ENCODE assay signal across 5 cellular contexts in the genomic region with DNA sequence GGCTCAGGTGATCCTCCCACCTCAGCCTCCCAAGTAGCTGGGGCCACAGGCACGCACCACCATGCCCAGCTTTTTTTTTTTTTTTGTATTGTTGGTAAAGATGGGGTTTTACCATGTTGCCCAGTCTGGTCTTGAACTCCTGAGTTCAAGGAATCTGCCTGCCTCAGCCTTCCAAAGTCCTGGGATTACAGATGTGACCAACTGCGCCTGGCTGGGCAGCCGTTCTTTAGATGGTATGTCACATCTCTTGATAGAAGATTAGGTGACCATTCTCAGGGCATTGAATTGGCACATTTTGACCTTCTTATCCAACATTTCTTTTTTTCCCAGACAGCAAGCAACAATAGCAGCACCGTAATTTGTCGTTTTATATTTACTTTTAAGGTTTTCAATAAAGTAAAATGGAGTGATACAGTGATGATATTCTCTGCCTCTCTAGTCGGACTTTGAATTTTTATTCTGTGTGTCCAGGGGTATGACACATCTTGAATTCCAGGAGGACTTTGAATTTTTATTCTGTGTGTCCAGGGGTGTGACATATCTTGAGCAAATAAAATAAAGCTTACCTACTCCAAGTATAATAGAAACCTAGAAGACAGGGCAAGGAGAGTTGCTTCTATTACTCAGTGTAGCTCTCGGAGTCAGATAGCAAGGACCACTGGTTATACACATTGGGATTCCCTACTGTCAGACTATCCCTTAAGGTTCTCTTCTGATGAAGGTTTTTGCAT.
DNase-seq lines count a peak whose midpoint lies in the region; ATAC-seq, FAIRE-seq and TF ChIP-seq lines count a peak whose summit lies in the region.
"Not testable (repeated sequence)": the region's sequence is repeated elsewhere in the genome, so short reads cannot be mapped to it uniquely, and the experiment has no call there.

No MANE protein-coding gene starts in this region.

- H4K20me1 ChIP-seq in PC-3 (ENCODE audit: low read length): not testable (repeated sequence)

- not testable (repeated sequence) for H3K27ac ChIP-seq in A549
- peak overlapping the region; percentile 46; the same call in 1 of the 2 replicates for H3K27ac ChIP-seq in PC-3 (ENCODE audit: low read length)

- TF ChIP-seq RAD21 in A549 (conservative IDR thresholded peaks at IDR 0.05 in 1 of 2, IDR thresholded peaks at IDR 0.05 in 1 of 2): not testable (repeated sequence)

- TF ChIP-seq CTCF in A549 (IDR thresholded peaks at IDR 0.05); PC-3 (conservative IDR thresholded peaks at IDR 0.05; ENCODE audit: low read depth, low read length); mucosa of descending colon (IDR thresholded peaks at IDR 0.05): not testable (repeated sequence)

- not testable (repeated sequence) for H2AFZ ChIP-seq in PC-3 (ENCODE audit: low read length)

- not testable (repeated sequence) for FAIRE-seq in A549 (lab: Jason Lieb, UNC)

- POLR2A ChIA-PET in A549 (lab: Yijun Ruan, JAX); PC-3 (lab: Charles Lee; ENCODE audit: unreplicated experiment): not testable (repeated sequence)

- not testable (repeated sequence) for TF ChIP-seq POLR2A in A549 (IDR thresholded peaks at IDR 0.05; ENCODE audit: low read length)

- intact Hi-C loops in PC-3 (cut with micrococcal nuclease); left colon (cut with DNase I, micrococcal nuclease); mucosa of descending colon (cut with DNase I, micrococcal nuclease); posterior vena cava (cut with DNase I): not testable (repeated sequence)

- not testable (repeated sequence) for H3K27me3 ChIP-seq in PC-3 (ENCODE audit: low read length)

- not testable (repeated sequence) for H3F3A ChIP-seq in PC-3 (ENCODE audit: low read length, unreplicated experiment)

- H3K4me2 ChIP-seq in A549; PC-3 (ENCODE audit: low read length): not testable (repeated sequence)

- H3K9me3 ChIP-seq in A549; PC-3 (ENCODE audit: low read length); mucosa of descending colon: not testable (repeated sequence)

- H3K4me1 ChIP-seq in A549; PC-3 (ENCODE audit: insufficient read depth, low read length); mucosa of descending colon (ENCODE audit: low read depth): not testable (repeated sequence)

- CTCF ChIA-PET in A549 (lab: Yijun Ruan, JAX); PC-3 (lab: Charles Lee): not testable (repeated sequence)

- TSS peak; percentile 66 for BruUV-seq in PC-3 (replicated peaks; lab: Mats Ljungman, UMichigan)

- not testable (repeated sequence) for H3K4me3 ChIP-seq in A549; PC-3 (ENCODE audit: low read length); mucosa of descending colon

- not testable (repeated sequence) for DNase-seq in A549 (ENCODE audit: low read depth in 1 of 2, low spot score in 1 of 2); PC-3; left colon; mucosa of descending colon
- DNase-seq in posterior vena cava (ENCODE audit: low spot score): peak; percentile 41

- H3K9me2 ChIP-seq in PC-3 (replicated peaks; ENCODE audit: low read length): not testable (repeated sequence)

- ATAC-seq in A549 (peak; percentile 69 to 81), PC-3 (peak; percentile 94), left colon (peak; percentile 96), mucosa of descending colon (peak; percentile 95)

- H3K36me3 ChIP-seq in PC-3 (ENCODE audit: low read depth, low read length); mucosa of descending colon (ENCODE audit: low read depth): not testable (repeated sequence)

- not testable (repeated sequence) for TF ChIP-seq EP300 in A549 (IDR thresholded peaks at IDR 0.05)

- not testable (repeated sequence) for H3K79me2 ChIP-seq in PC-3 (ENCODE audit: low read length)

- WGBS in A549 (ENCODE audit: missing lambda C conversion rate): 63% methylated on average over 2 of the region's 7 CpGs

- H3K9ac ChIP-seq in PC-3 (ENCODE audit: low read length): not testable (repeated sequence)
